ENCODE assay signal across 31 cellular contexts in the genomic region with DNA sequence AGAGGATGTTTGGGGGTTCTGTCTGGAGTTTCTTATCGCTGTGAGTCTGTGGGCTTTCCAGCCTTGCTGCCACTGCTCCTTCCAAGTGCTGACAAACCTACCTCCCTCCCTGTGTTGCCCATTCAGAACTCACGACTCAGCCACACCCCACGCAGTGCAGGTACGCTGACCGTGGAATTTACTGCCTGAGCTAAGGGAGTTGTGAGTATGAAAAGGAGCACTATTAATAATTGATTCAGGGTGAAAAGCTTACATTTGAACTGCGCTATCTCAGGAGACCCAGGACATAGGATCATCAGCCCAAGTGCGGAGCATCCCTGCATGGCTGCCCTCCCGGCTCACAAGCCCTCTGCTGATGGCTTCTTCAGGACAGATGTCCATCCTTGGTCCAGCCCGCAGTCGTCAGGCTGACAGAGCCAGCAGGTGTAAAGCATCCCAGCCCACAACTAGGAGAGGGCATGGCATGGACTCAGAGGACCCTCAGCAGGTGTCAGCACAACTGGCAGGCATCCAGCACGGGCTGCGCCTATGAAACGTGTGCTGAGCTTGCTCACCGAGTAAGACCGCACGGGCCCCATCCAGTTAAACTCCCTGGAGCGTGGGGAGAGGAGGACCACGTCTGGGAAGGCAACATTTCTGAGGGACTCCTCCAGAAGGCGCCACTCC.
DNase-seq lines count a peak whose midpoint lies in the region; ATAC-seq, FAIRE-seq and TF ChIP-seq lines count a peak whose summit lies in the region.
"Had no signal": no experiment of that assay in that cellular context is flagged by ENCODE, and none has a peak within 500 bp of the region (broad histone marks: within the 10 kb centered on the region; RNA-seq: fewer than 3 reads in every experiment).

No MANE protein-coding gene starts in this region.

- FAIRE-seq in kidney (lab: Jason Lieb, UNC), result no peak
- FAIRE-seq: frontal cortex, GM12892 had no signal

- H3K27me3 ChIP-seq in right atrium auricular region, result no peaks in the 10 kb centered on the region
- H3K27me3 ChIP-seq in MG63, result no peaks in the 10 kb centered on the region
- H3K27me3 ChIP-seq in thyroid gland, result no peaks in the 10 kb centered on the region
- peaks cover 9% of the 10 kb centered on the region for H3K27me3 ChIP-seq in A673 (replicated peaks; ENCODE audit: insufficient read depth, low read depth, low read length, poor library complexity)
- H3K27me3 ChIP-seq: adrenal gland, brain microvascular endothelial cell, sigmoid colon had no signal

- peak overlapping the region in 1 of 2 donors; percentile 57 for H3K27ac ChIP-seq in right atrium auricular region
- H3K27ac ChIP-seq in RWPE1, result peak overlapping the region; percentile 28; the same call in 1 of the 2 replicates
- peak overlapping the region in 1 of 2 donors; percentile 50 for H3K27ac ChIP-seq in kidney (ENCODE audit: low read depth in 2 of 2, low read length in 2 of 2)
- H3K27ac ChIP-seq in thyroid gland, result no peak overlapping the region
- H3K27ac ChIP-seq in A673 (ENCODE audit: low read depth, low read length, poor library complexity, severe bottlenecking), result no peak overlapping the region
- H3K27ac ChIP-seq: brain microvascular endothelial cell, sigmoid colon, WERI-Rb-1 had no signal

- H3K4me3 ChIP-seq in right atrium auricular region, result no peak overlapping the region
- no peak overlapping the region for H3K4me3 ChIP-seq in kidney (ENCODE audit: low read length in 2 of 2)
- no peak overlapping the region for H3K4me3 ChIP-seq in MG63
- H3K4me3 ChIP-seq in thyroid gland (replicated peaks in 1 of 3), result no peak overlapping the region
- no peak overlapping the region for H3K4me3 ChIP-seq in A673 (ENCODE audit: low read depth, low read length, poor library complexity, severe bottlenecking)
- H3K4me3 ChIP-seq: adrenal gland, HAP-1, sigmoid colon had no signal

- H3K36me3 ChIP-seq in right atrium auricular region (no peaks in the 10 kb centered on the region), kidney (ENCODE audit: control insufficient read depth in 1 of 2, insufficient read depth in 2 of 2, low read length in 2 of 2) (no peaks in the 10 kb centered on the region), MG63 (no peaks in the 10 kb centered on the region), thyroid gland (no peaks in the 10 kb centered on the region), A673 (ENCODE audit: insufficient read depth, low read length, poor library complexity, severe bottlenecking) (no peaks in the 10 kb centered on the region)
- H3K36me3 ChIP-seq: adrenal gland, brain microvascular endothelial cell, HAP-1, sigmoid colon, WERI-Rb-1 had no signal

- no peak overlapping the region for H3K27ac Mint-ChIP-seq in stimulated activated memory B cell treated with anti-CD40 and anti-IgM and Interleukin-4, amounts not matched to agents 10 μg/mL and 1 μg/mL and 100 μg/mL, for 72 hours
- H3K27ac Mint-ChIP-seq: activated naive CD4-positive, alpha-beta T cell treated with anti-CD3 and anti-CD28 coated beads, Interleukin-2, amount 10 ng/mL, durations not matched to agents 7 days and 5 days; activated T-helper 17 cell treated with anti-CD3 and anti-CD28 coated beads, Interleukin-2, amount 50 U/mL, for 72 hours; CD8-positive, alpha-beta memory T cell; T-cell had no signal

- TF ChIP-seq CTCF in right atrium auricular region (IDR thresholded peaks at IDR 0.05), result no peak
- TF ChIP-seq CTCF in RWPE1 (conservative IDR thresholded peaks at IDR 0.05; ENCODE audit: low read depth), result no peak
- TF ChIP-seq CTCF in kidney (IDR thresholded peaks at IDR 0.05; ENCODE audit: borderline replicate concordance, extremely low read depth, insufficient read depth), result no peak
- no peak for TF ChIP-seq CTCF in thyroid gland (IDR thresholded peaks at IDR 0.05)
- TF ChIP-seq CTCF in A673 (conservative IDR thresholded peaks at IDR 0.05; ENCODE audit: low read depth, low read length), result no peak

- H3K4me1 Mint-ChIP-seq in stimulated activated memory B cell treated with anti-CD40 and anti-IgM and Interleukin-4, amounts not matched to agents 10 μg/mL and 1 μg/mL and 100 μg/mL, for 72 hours, result no peaks in the 10 kb centered on the region
- H3K4me1 Mint-ChIP-seq: activated naive CD4-positive, alpha-beta T cell treated with anti-CD3 and anti-CD28 coated beads, Interleukin-2, amount 10 ng/mL, durations not matched to agents 7 days and 5 days; activated T-helper 17 cell treated with anti-CD3 and anti-CD28 coated beads, Interleukin-2, amount 50 U/mL, for 72 hours; CD8-positive, alpha-beta memory T cell; T-cell had no signal

- CTCF ChIA-PET in RWPE1 (lab: Yijun Ruan, JAX) (interaction anchor here (0.6 to 1.0 kb wide), 2 partner anchors 53 to 87 kb away, joined by 3 read pairs; no protein-coding TSS in a partner anchor), A673 (lab: Charles Lee) (no interaction called here)

- no peaks in the 10 kb centered on the region for H3K36me3 Mint-ChIP-seq in stimulated activated memory B cell treated with anti-CD40 and anti-IgM and Interleukin-4, amounts not matched to agents 10 μg/mL and 1 μg/mL and 100 μg/mL, for 72 hours
- H3K36me3 Mint-ChIP-seq: activated naive CD4-positive, alpha-beta T cell treated with anti-CD3 and anti-CD28 coated beads, Interleukin-2, amount 10 ng/mL, durations not matched to agents 7 days and 5 days; CD8-positive, alpha-beta memory T cell; T-cell had no signal

- intact Hi-C loops in Right ventricle myocardium superior (cut with DNase I), result no loop called here
- intact Hi-C loops in kidney (cut with DNase I), result no loop called here
- intact Hi-C loops in thyroid gland (cut with DNase I), result no loop called here
- intact Hi-C loops in A673 (cut with micrococcal nuclease; ENCODE audit: unreplicated experiment), result no loop called here

- no TSS peak for BruUV-seq in A673 (replicated peaks; lab: Mats Ljungman, UMichigan)

- H3K9ac ChIP-seq in kidney (ENCODE audit: low read length in 2 of 2), result no peak overlapping the region

- TF ChIP-seq POLR2A in thyroid gland (IDR thresholded peaks at IDR 0.05), result no peak

- H3K27me3 Mint-ChIP-seq in stimulated activated memory B cell treated with anti-CD40 and anti-IgM and Interleukin-4, amounts not matched to agents 10 μg/mL and 1 μg/mL and 100 μg/mL, for 72 hours, result no peaks in the 10 kb centered on the region
- H3K27me3 Mint-ChIP-seq: activated naive CD4-positive, alpha-beta T cell treated with anti-CD3 and anti-CD28 coated beads, Interleukin-2, amount 10 ng/mL, durations not matched to agents 7 days and 5 days; activated T-helper 17 cell treated with anti-CD3 and anti-CD28 coated beads, Interleukin-2, amount 50 U/mL, for 72 hours; CD8-positive, alpha-beta memory T cell had no signal

- POLR2A ChIA-PET in RWPE1 (lab: Yijun Ruan, JAX; ENCODE audit: low non-redundant PET), result no interaction called here
- POLR2A ChIA-PET in A673 (lab: Charles Lee; ENCODE audit: low non-redundant PET), result no interaction called here

- no peaks in the 10 kb centered on the region for H3K9me3 ChIP-seq in right atrium auricular region
- H3K9me3 ChIP-seq in kidney (ENCODE audit: control insufficient read depth in 1 of 2, low read length in 2 of 2), result no peaks in the 10 kb centered on the region
- no peaks in the 10 kb centered on the region for H3K9me3 ChIP-seq in MG63
- no peaks in the 10 kb centered on the region for H3K9me3 ChIP-seq in thyroid gland
- H3K9me3 ChIP-seq in A673 (ENCODE audit: low read depth, low read length, poor library complexity, severe bottlenecking), result no peaks in the 10 kb centered on the region
- H3K9me3 ChIP-seq: adrenal gland, HAP-1, sigmoid colon had no signal

- DNase-seq in Right ventricle myocardium superior (no peak), right atrium auricular region (ENCODE audit: low spot score) (no peak), RWPE1 (ENCODE audit: low spot score) (no peak), kidney (peak; percentile 58), MG63 (no peak), thyroid gland (no peak), A673 (ENCODE audit: low spot score) (no peak)
- DNase-seq: activated CD4-positive, alpha-beta T cell treated with anti-CD3 and anti-CD28 coated beads for 4 hours; activated naive CD4-positive, alpha-beta T cell treated with anti-CD3 and anti-CD28 coated beads, Interleukin-2, amount 10 ng/mL, durations not matched to agents 7 days and 5 days; adrenal gland; brain microvascular endothelial cell; CD8-positive, alpha-beta memory T cell; DMS153; Kasumi-1; left colon; mesendoderm; MV-4-11; NCI-H1694 treated with DMSO at 0.1 percent for 48 hours; NCI-H2171; NCI-H524 treated with DMSO at 0.1 percent for 48 hours; sigmoid colon; stimulated activated CD4-positive, alpha-beta T cell treated with anti-CD3 and anti-CD28 coated beads, Interleukin-4, amount 100 ng/mL, for 24 hours; T-cell; trophoblast cell; WERI-Rb-1 had no signal

- no peak overlapping the region for H3K4me3 Mint-ChIP-seq in stimulated activated memory B cell treated with anti-CD40 and anti-IgM and Interleukin-4, amounts not matched to agents 10 μg/mL and 1 μg/mL and 100 μg/mL, for 72 hours
- H3K4me3 Mint-ChIP-seq: activated naive CD4-positive, alpha-beta T cell treated with anti-CD3 and anti-CD28 coated beads, Interleukin-2, amount 10 ng/mL, durations not matched to agents 7 days and 5 days; activated T-helper 17 cell treated with anti-CD3 and anti-CD28 coated beads, Interleukin-2, amount 50 U/mL, for 72 hours; CD8-positive, alpha-beta memory T cell; T-cell had no signal

- WGBS in thyroid gland, 2 donors, result 89 to 91% methylated on average over 13 to 19 of the region's 19 CpGs

- no peaks in the 10 kb centered on the region for H3K9me3 Mint-ChIP-seq in stimulated activated memory B cell treated with anti-CD40 and anti-IgM and Interleukin-4, amounts not matched to agents 10 μg/mL and 1 μg/mL and 100 μg/mL, for 72 hours
- H3K9me3 Mint-ChIP-seq: activated naive CD4-positive, alpha-beta T cell treated with anti-CD3 and anti-CD28 coated beads, Interleukin-2, amount 10 ng/mL, durations not matched to agents 7 days and 5 days; activated T-helper 17 cell treated with anti-CD3 and anti-CD28 coated beads, Interleukin-2, amount 50 U/mL, for 72 hours; T-cell had no signal

- peaks cover 0 to 9% of the 10 kb centered on the region in 2 donors for H3K4me1 ChIP-seq in right atrium auricular region
- peaks cover 0 to 3% of the 10 kb centered on the region in 2 donors for H3K4me1 ChIP-seq in kidney (ENCODE audit: control insufficient read depth in 1 of 2, insufficient read depth in 1 of 2, low read depth in 1 of 2, low read length in 2 of 2)
- H3K4me1 ChIP-seq in thyroid gland, result peaks cover 0 to 18% of the 10 kb centered on the region in 2 donors
- H3K4me1 ChIP-seq in A673 (ENCODE audit: insufficient read depth, low read length, poor library complexity, severe bottlenecking), result no peaks in the 10 kb centered on the region
- H3K4me1 ChIP-seq: adrenal gland, HAP-1, sigmoid colon had no signal

- ATAC-seq in Right ventricle myocardium superior (ENCODE audit: poor library complexity), result peak; percentile 21
- peak; percentile 34 for ATAC-seq in stimulated activated memory B cell treated with anti-CD40 and anti-IgM and Interleukin-4, amounts not matched to agents 10 μg/mL and 1 μg/mL and 100 μg/mL, for 72 hours
- ATAC-seq: activated T-helper 17 cell treated with anti-CD3 and anti-CD28 coated beads, Interleukin-2, amount 50 U/mL, for 72 hours; left colon; Panc1; T-cell had no signal
